ENCODE assay signal across 1 cellular context in the genomic region with DNA sequence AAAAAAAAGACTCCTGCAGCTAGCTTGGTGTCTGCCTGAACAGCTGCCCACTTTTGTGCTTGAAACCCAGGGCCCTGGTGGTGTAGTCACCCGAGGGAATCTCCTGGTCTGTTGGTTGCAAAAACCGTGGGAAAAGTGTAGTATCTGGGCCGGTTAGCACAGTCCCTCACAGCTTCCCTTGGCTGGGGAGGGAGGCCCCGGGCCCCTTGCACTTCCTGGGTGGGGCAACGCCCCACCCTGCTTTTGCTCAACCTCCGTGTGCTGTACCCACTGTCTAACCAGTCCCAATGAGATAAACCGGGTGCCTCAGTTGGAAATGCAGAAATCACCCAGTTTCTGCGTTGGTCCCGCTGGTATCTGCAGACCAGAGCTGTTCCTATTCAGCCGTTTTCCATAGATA.
TF ChIP-seq lines count a peak whose summit lies in the region.

No MANE protein-coding gene starts in this region.

TF ChIP-seq in IMR-90, 13 proteins besides CTCF, POLR2A, EP300 and RAD21:
- no peak for TF ChIP-seq MAFK (IDR thresholded peaks at IDR 0.05; ENCODE audit: low read depth, low read length)
